4 cellular contexts compared by ENCODE assay signal in the genomic region with DNA sequence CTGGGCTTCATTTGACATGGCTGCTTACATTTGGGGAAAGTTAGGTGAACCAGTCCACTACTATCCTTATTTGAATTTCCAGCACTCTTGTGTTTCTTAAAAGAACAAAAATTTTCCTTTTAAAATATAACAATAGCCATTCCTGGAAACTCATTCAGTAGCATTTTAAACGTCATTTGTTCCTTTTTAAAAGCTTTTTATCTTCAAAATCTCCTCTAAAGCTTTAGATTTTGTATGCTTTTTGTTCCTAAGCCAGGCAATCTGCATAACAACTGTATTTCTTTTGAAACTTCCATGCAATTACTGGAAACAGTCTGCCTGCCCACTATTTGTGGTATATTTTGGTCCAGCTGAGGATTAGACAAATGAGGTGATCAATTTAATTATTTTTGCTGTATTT.
"Had no signal": no experiment of that assay in that cellular context is flagged by ENCODE, and none has a peak within 500 bp of the region (broad histone marks: within the 10 kb centered on the region; RNA-seq: fewer than 3 reads in every experiment).

No MANE protein-coding gene starts in this region.

- DNase-seq: IMR-90, KBM-7, KG1 had no signal

- H3K4me3 ChIP-seq: K562 had no signal
